Comparison of ENCODE assay signal across 11 cellular contexts in genomic region chr15:100940785-100941379, GRCh38. TPM values are rescaled to one million over a fixed set of nuclear protein-coding genes. Genes with fewer than 3 reads are reported as not detected.
DNase-seq lines count a peak whose midpoint lies in the region; ATAC-seq, FAIRE-seq and TF ChIP-seq lines count a peak whose summit lies in the region.
"Had no signal": no experiment of that assay in that cellular context is flagged by ENCODE, and none has a peak within 500 bp of the region (broad histone marks: within the 10 kb centered on the region; RNA-seq: fewer than 3 reads in every experiment).

No MANE protein-coding gene starts in this region.

- TF ChIP-seq CTCF in HEK293 (tag by site-specific recombination; IDR thresholded peaks at IDR 0.05): no peak
- TF ChIP-seq CTCF in HL-60 (IDR thresholded peaks at IDR 0.05; ENCODE audit: insufficient read depth, low read length): no peak
- no peak for TF ChIP-seq CTCF in endothelial cell (IDR thresholded peaks at IDR 0.05; ENCODE audit: unreplicated experiment)
- no peak for TF ChIP-seq CTCF in D721Med (IDR thresholded peaks at IDR 0.05; ENCODE audit: insufficient read depth, missing control alignments)

- no peaks in the 10 kb centered on the region for H3K36me3 Mint-ChIP-seq in endothelial cell (ENCODE audit: low read depth, unreplicated experiment)

- H3K27me3 Mint-ChIP-seq in endothelial cell (ENCODE audit: unreplicated experiment): no peaks in the 10 kb centered on the region

- no peaks in the 10 kb centered on the region for H3K4me1 Mint-ChIP-seq in endothelial cell (ENCODE audit: unreplicated experiment)

- no peak overlapping the region for H3K27ac Mint-ChIP-seq in endothelial cell (ENCODE audit: unreplicated experiment)

- ATAC-seq in GM18520 (IDR thresholded peaks at IDR 0.05; ENCODE audit: unreplicated experiment) (peak; percentile 26), left lobe of liver (peak; percentile 57)

- POLR2A ChIA-PET in HEK293 (lab: Yijun Ruan, JAX): no interaction called here

- H3K36me3 ChIP-seq in HEK293 (ENCODE audit: control insufficient read depth in 2 of 2, insufficient read depth in 1 of 2, low read length in 2 of 2): no peaks in the 10 kb centered on the region

- no peak overlapping the region for H3K4me3 Mint-ChIP-seq in endothelial cell (ENCODE audit: unreplicated experiment)

- H3K27ac ChIP-seq in HEK293 (ENCODE audit: extremely low read depth, low read depth, low read length) (no peak overlapping the region), HL-60 (replicated peaks) (peak overlapping the region; percentile 86)

- DNase-seq in HL-60 (ENCODE audit: low read depth in 1 of 2, low spot score in 1 of 2) (peak; percentile 70 to 94), left lobe of liver (ENCODE audit: low spot score) (no peak), NCI-H1930 (lab: John Stamatoyannopoulos, UW) (no peak), endothelial cell (ENCODE audit: low spot score) (no peak), D721Med (ENCODE audit: insufficient read length, low spot score) (no peak), NCI-H128 (lab: John Stamatoyannopoulos, UW; ENCODE audit: unreplicated experiment) (no peak)
- DNase-seq: mesendoderm; stimulated activated CD4-positive, alpha-beta T cell treated with anti-CD3 and anti-CD28 coated beads, Interleukin-4, amount 100 ng/mL, for 24 hours had no signal

- H3K4me3 ChIP-seq in HEK293 (ENCODE audit: low read depth, low read length) (no peak overlapping the region), HL-60 (replicated peaks; ENCODE audit: insufficient read depth, low read length) (no peak overlapping the region)

- H3K9me3 ChIP-seq in HEK293 (ENCODE audit: control insufficient read depth, insufficient read depth, low read depth, low read length): no peaks in the 10 kb centered on the region

- no peaks in the 10 kb centered on the region for H3K27me3 ChIP-seq in HL-60 (ENCODE audit: insufficient read depth, poor library complexity, severe bottlenecking)

- CTCF ChIA-PET in HEK293 (lab: Yijun Ruan, JAX): interaction anchor here (1.4 kb wide), 1 partner anchor 23 kb away, joined by 5 read pairs; no protein-coding TSS in a partner anchor

- H3K4me1 ChIP-seq in HEK293 (ENCODE audit: control insufficient read depth, insufficient read depth, low read length): no peaks in the 10 kb centered on the region

- H3K9me3 Mint-ChIP-seq in endothelial cell (ENCODE audit: unreplicated experiment): no peaks in the 10 kb centered on the region

- no peak for FAIRE-seq in D721Med (lab: Jason Lieb, UNC)
- FAIRE-seq: endothelial cell of umbilical vein had no signal

TF ChIP-seq in HEK293, 187 proteins besides CTCF, POLR2A, EP300 and RAD21:
- TF ChIP-seq MYNN (tag by site-specific recombination; IDR thresholded peaks at IDR 0.05; ENCODE audit: borderline replicate concordance): no peak
- no peak for TF ChIP-seq ZNF658 (tag by site-specific recombination; IDR thresholded peaks at IDR 0.05)
- peak; percentile 76 for TF ChIP-seq ZSCAN4 (tag by site-specific recombination; IDR thresholded peaks at IDR 0.05)
- no peak for TF ChIP-seq ZNF529 (tag by site-specific recombination; IDR thresholded peaks at IDR 0.05; ENCODE audit: insufficient replicate concordance)
- no peak for TF ChIP-seq ZNF239 (tag by site-specific recombination; IDR thresholded peaks at IDR 0.05)

RNA-seq across cellular contexts. Expression of gene LRRK1, which starts 21.7 kb away (rescaled TPM):
- 2.3 TPM for total RNA-seq in left lobe of liver
- total RNA-seq in endothelial cell (ENCODE audit: unreplicated experiment): 4.8 TPM

Comparison
In these comparisons a context has a peak if more than half of its experiments do, and no peak if none do; other contexts are left out.
1. DNase-seq: peak in HL-60 (2 of 2); none in left lobe of liver (single experiment), NCI-H1930 (0 of 2), endothelial cell (single experiment), D721Med (single experiment) and NCI-H128 (single experiment).